In genomic region chr17:38730526-38731379, GRCh38 we compare ENCODE assay signal across 8 cellular contexts. TPM values are rescaled to one million over a fixed set of nuclear protein-coding genes. Genes with fewer than 3 reads are reported as not detected.
DNase-seq lines count a peak whose midpoint lies in the region; ATAC-seq and TF ChIP-seq lines count a peak whose summit lies in the region.

No MANE protein-coding gene starts in this region.

- H3K79me2 ChIP-seq in GM23338 (replicated peaks; ENCODE audit: insufficient read depth) (no peaks in the 10 kb centered on the region), PC-3 (ENCODE audit: low read length) (peaks cover 23% of the 10 kb centered on the region), mammary epithelial cell (ENCODE audit: insufficient read depth, low read length) (peaks cover 32% of the 10 kb centered on the region)

- peaks cover 39% of the 10 kb centered on the region for H3K27me3 Mint-ChIP-seq in GM23338 (ENCODE audit: insufficient read depth, low read depth, poor library complexity)

- H3K9me2 ChIP-seq in GM23338 (ENCODE audit: insufficient read depth): no peaks in the 10 kb centered on the region
- no peaks in the 10 kb centered on the region for H3K9me2 ChIP-seq in PC-3 (replicated peaks; ENCODE audit: low read length)

- peak overlapping the region; percentile 99 for H3K4me2 ChIP-seq in GM23338
- H3K4me2 ChIP-seq in PC-3 (ENCODE audit: low read length): peak overlapping the region; percentile 97
- peak overlapping the region; percentile 97 for H3K4me2 ChIP-seq in mammary epithelial cell (ENCODE audit: insufficient read depth, low read depth, low read length)

- H3K36me3 ChIP-seq in GM23338 (ENCODE audit: insufficient read depth) (no peaks in the 10 kb centered on the region), PC-3 (ENCODE audit: low read depth, low read length) (no peaks in the 10 kb centered on the region), mammary epithelial cell (ENCODE audit: insufficient read depth, low read length) (peaks cover 4% of the 10 kb centered on the region)

- in situ Hi-C loops in mammary epithelial cell (cut with MboI; ENCODE audit: low sequenced_read_pairs in 2 of 2): no loop called here

- H2AFZ ChIP-seq in GM23338 (peak overlapping the region; percentile 98), PC-3 (ENCODE audit: low read length) (peak overlapping the region; percentile 87), mammary epithelial cell (ENCODE audit: low read depth, low read length) (peak overlapping the region; percentile 83)

- CTCF ChIA-PET in PC-3 (lab: Charles Lee) (no interaction called here), mammary epithelial cell (lab: Charles Lee; ENCODE audit: low non-redundant PET) (interaction anchor here (0.6 kb wide), 1 partner anchor 221 kb away, joined by 3 read pairs; no protein-coding TSS in a partner anchor)

- H3K27ac ChIP-seq in GM23338 (ENCODE audit: low read depth): 0 out of 2 replicates have a peak overlapping the region, but pooled peaks have one; percentile 55
- H3K27ac ChIP-seq in PC-3 (ENCODE audit: low read length): peak overlapping the region; percentile 40
- peak overlapping the region; percentile 41 for H3K27ac ChIP-seq in mammary epithelial cell (ENCODE audit: insufficient read depth, low read depth, low read length)

- BruUV-seq in PC-3 (replicated peaks; lab: Mats Ljungman, UMichigan): no TSS peak
- BruUV-seq in mammary epithelial cell (replicated peaks; lab: Mats Ljungman, UMichigan): no TSS peak

- peaks cover 27% of the 10 kb centered on the region for H3K4me1 ChIP-seq in GM23338 (ENCODE audit: insufficient read depth)
- peaks cover 20% of the 10 kb centered on the region for H3K4me1 ChIP-seq in PC-3 (ENCODE audit: insufficient read depth, low read length)
- H3K4me1 ChIP-seq in mammary epithelial cell (ENCODE audit: insufficient read depth, low read length): peaks cover 12% of the 10 kb centered on the region

- H3K27ac Mint-ChIP-seq in GM23338: peak overlapping the region; percentile 92

- 27% methylated on average over 14 of the region's 27 CpGs for WGBS in mammary epithelial cell (ENCODE audit: low coverage, missing lambda C conversion rate)

- H3F3A ChIP-seq in GM23338 (replicated peaks; ENCODE audit: low read depth) (peaks cover 10% of the 10 kb centered on the region), PC-3 (ENCODE audit: low read length, unreplicated experiment) (no peaks in the 10 kb centered on the region)

- intact Hi-C loops in PC-3 (cut with micrococcal nuclease) (no loop called here), mammary epithelial cell (cut with micrococcal nuclease) (loop anchor here (1.0 to 10.0 kb wide), 5 partner anchors 18 to 423 kb away; partner anchors contain the start of gene PCGF2)

- peaks cover 24% of the 10 kb centered on the region for H3K36me3 Mint-ChIP-seq in GM23338 (ENCODE audit: low read depth)

- H3K9me3 Mint-ChIP-seq in GM23338: no peaks in the 10 kb centered on the region

- H3K4me1 Mint-ChIP-seq in GM23338: peaks cover 46% of the 10 kb centered on the region

- TF ChIP-seq CTCF in GM23338 (conservative IDR thresholded peaks at IDR 0.05; ENCODE audit: low read depth in 2 of 2): no peak
- no peak for TF ChIP-seq CTCF in PC-3 (conservative IDR thresholded peaks at IDR 0.05; ENCODE audit: low read depth, low read length)
- no peak for TF ChIP-seq CTCF in mammary epithelial cell (conservative IDR thresholded peaks at IDR 0.05 in 1 of 2, IDR thresholded peaks at IDR 0.05 in 1 of 2; ENCODE audit: extremely low read depth in 1 of 2, insufficient read depth in 1 of 2, low read depth in 1 of 2, low read length in 2 of 2)

- H4K20me1 ChIP-seq in GM23338 (replicated peaks; ENCODE audit: insufficient read depth) (peaks cover 10% of the 10 kb centered on the region), PC-3 (ENCODE audit: low read length) (0 out of 2 replicates have a peak, but pooled peaks cover 4% of the 10 kb centered on the region), mammary epithelial cell (ENCODE audit: insufficient read depth, low read length) (no peaks in the 10 kb centered on the region)

- dilution Hi-C loops in mammary epithelial cell (cut with HindIII; ENCODE audit: low sequenced_read_pairs): loop anchor here (10.0 kb wide), 1 partner anchor 104 kb away; no protein-coding TSS in a partner anchor

- DNase-seq in AG08395 (ENCODE audit: low spot score) (peak; percentile 58), GM23338 (ENCODE audit: low spot score) (peak; percentile 69), PC-3 (peak; percentile 46), mammary epithelial cell (peak; percentile 53), kidney tubule cell (ENCODE audit: low spot score) (peak; percentile 84), KG1 (lab: John Stamatoyannopoulos, UW) (no peak), globus pallidus (ENCODE audit: low spot score) (no peak)
- DNase-seq in stimulated activated naive CD8-positive, alpha-beta T cell treated with anti-CD3 and anti-CD28 coated beads, Interleukin-15, Interleukin-2, amounts not matched to agents 100 U/mL and 50 U/mL, for 24 hours: peak; percentile 52

- POLR2A ChIA-PET in PC-3 (lab: Charles Lee; ENCODE audit: unreplicated experiment): no interaction called here

- H3K9ac ChIP-seq in PC-3 (ENCODE audit: low read length) (peak overlapping the region; percentile 81), mammary epithelial cell (ENCODE audit: insufficient read depth, low read length) (peak overlapping the region; percentile 75)

- H3K27me3 ChIP-seq in GM23338 (ENCODE audit: insufficient read depth) (peaks cover 22% of the 10 kb centered on the region), PC-3 (ENCODE audit: low read length) (no peaks in the 10 kb centered on the region), mammary epithelial cell (ENCODE audit: insufficient read depth, low read length) (no peaks in the 10 kb centered on the region)

- H3K9me3 ChIP-seq in PC-3 (ENCODE audit: low read length) (no peaks in the 10 kb centered on the region), mammary epithelial cell (replicated peaks; ENCODE audit: insufficient read depth, low read length) (no peaks in the 10 kb centered on the region)

- peak; percentile 23 for ATAC-seq in GM23338
- peak; percentile 48 for ATAC-seq in PC-3
- no peak for ATAC-seq in stimulated activated naive CD8-positive, alpha-beta T cell treated with anti-CD3 and anti-CD28 coated beads, Interleukin-15, Interleukin-2, amounts not matched to agents 100 U/mL and 50 U/mL, for 24 hours

- H3K4me3 ChIP-seq in GM23338: peak overlapping the region; percentile 88
- H3K4me3 ChIP-seq in PC-3 (ENCODE audit: low read length): peak overlapping the region; percentile 95
- H3K4me3 ChIP-seq in mammary epithelial cell (replicated peaks in 1 of 3; ENCODE audit: insufficient read depth in 1 of 3, low read depth in 2 of 3, low read length in 3 of 3): peak overlapping the region; percentile 65 to 79 (median 68)

- peak overlapping the region; percentile 94 for H3K4me3 Mint-ChIP-seq in GM23338

TF ChIP-seq in GM23338, 12 proteins besides CTCF, POLR2A, EP300 and RAD21:
- TF ChIP-seq POLR2AphosphoS5 (IDR thresholded peaks at IDR 0.05; ENCODE audit: low read depth) (0 out of 2 replicates have a peak, but pooled peaks have one; percentile 23), EZH2phosphoT487 (IDR thresholded peaks at IDR 0.05; ENCODE audit: unreplicated experiment) (no peak)
TF ChIP-seq in GM23338: peak in this region for 1.

RNA-seq across cellular contexts. Expression of gene CISD3, which starts 0.6 kb away (rescaled TPM):
- total RNA-seq in GM23338 (2014; rRNA removed; shearing (Covaris generic)): 0.94 and 3.4 TPM in 2 replicates
- 8.9 and 9.9 TPM in 2 replicates for polyA plus RNA-seq in GM23338 (2016; fragmentation: Nextera tagmentation; extraction: Ambion mirVana)
- total RNA-seq in PC-3 (2014; rRNA removed): 13.7 and 14.1 TPM in 2 replicates
- total RNA-seq in mammary epithelial cell: 10 to 100 TPM in 1 of 2 donors, 1 to 10 TPM in 1; 3.3 to 30.4 TPM
- polyA plus RNA-seq in mammary epithelial cell: 16.2 TPM
- polyA minus RNA-seq in mammary epithelial cell: 12.8 TPM

RNA-seq across cellular contexts. Expression of gene PCGF2, which starts 17.4 kb away (rescaled TPM):
- total RNA-seq in GM23338 (2014; rRNA removed; shearing (Covaris generic)): 21.1 and 23.4 TPM in 2 replicates
- polyA plus RNA-seq in GM23338 (2016; fragmentation: Nextera tagmentation; extraction: Ambion mirVana) (51.9 and 60.9 TPM in 2 replicates), mammary epithelial cell (6.4 TPM)
- total RNA-seq in PC-3 (2014; rRNA removed) (14.1 and 15.8 TPM in 2 replicates), mammary epithelial cell (10 to 100 TPM in 1 of 2 donors, 1 to 10 TPM in 1; 3.0 to 36.4 TPM)
- 14.0 TPM for polyA minus RNA-seq in mammary epithelial cell

RNA-seq across cellular contexts. Expression of gene PSMB3, which starts 21.8 kb away (rescaled TPM):
- 250 and 270 TPM in 2 replicates for total RNA-seq in GM23338 (2014; rRNA removed; shearing (Covaris generic))
- polyA plus RNA-seq in GM23338 (2016; fragmentation: Nextera tagmentation; extraction: Ambion mirVana): 523 and 558 TPM in 2 replicates
- total RNA-seq in PC-3 (2014; rRNA removed): 366 and 441 TPM in 2 replicates
- total RNA-seq in mammary epithelial cell: 100 to 1,000 TPM; 150 to 218 TPM
- 426 TPM for polyA plus RNA-seq in mammary epithelial cell
- 235 TPM for polyA minus RNA-seq in mammary epithelial cell

RNA-seq across cellular contexts. Expression of gene MLLT6, which starts 25.7 kb away (rescaled TPM):
- total RNA-seq in GM23338 (2014; rRNA removed; shearing (Covaris generic)): 2.8 and 3.3 TPM in 2 replicates
- 1.8 and 2.6 TPM in 2 replicates for polyA plus RNA-seq in GM23338 (2016; fragmentation: Nextera tagmentation; extraction: Ambion mirVana)
- total RNA-seq in PC-3 (2014; rRNA removed): 24.7 and 28.7 TPM in 2 replicates
- 10 to 100 TPM; 30.3 to 51.0 TPM for total RNA-seq in mammary epithelial cell
- polyA plus RNA-seq in mammary epithelial cell: 21.9 TPM
- polyA minus RNA-seq in mammary epithelial cell: 34.6 TPM

RNA-seq across cellular contexts. Expression of gene EPOP, which starts 56.0 kb away (rescaled TPM):
- 1.7 and 2.4 TPM in 2 replicates for total RNA-seq in GM23338 (2014; rRNA removed; shearing (Covaris generic))
- polyA plus RNA-seq in GM23338 (2016; fragmentation: Nextera tagmentation; extraction: Ambion mirVana): 0.42 and 0.82 TPM in 2 replicates
- total RNA-seq in PC-3 (2014; rRNA removed): 12.6 and 17.7 TPM in 2 replicates
- total RNA-seq in mammary epithelial cell: 1 to 10 TPM; 2.8 to 3.2 TPM
- 2.4 TPM for polyA plus RNA-seq in mammary epithelial cell
- polyA minus RNA-seq in mammary epithelial cell: not detected

Comparison
In these comparisons a context has a peak if more than half of its experiments do, and no peak if none do; other contexts are left out.
1. DNase-seq: peak in AG08395 (single experiment), GM23338 (single experiment), PC-3 (single experiment), mammary epithelial cell (single experiment), kidney tubule cell (single experiment) and stimulated activated naive CD8-positive, alpha-beta T cell treated with anti-CD3 and anti-CD28 coated beads, Interleukin-15, Interleukin-2, amounts not matched to agents 100 U/mL and 50 U/mL, for 24 hours (single experiment); none in KG1 (single experiment) and globus pallidus (single experiment).
2. Peak in every context shown above with its lines, with median percentiles within 50 percentile points of each other: H2AFZ ChIP-seq, H3K27ac ChIP-seq, H3K4me2 ChIP-seq and H3K4me3 ChIP-seq.